ENCODE assay signal across 1 cellular context in the genomic region with DNA sequence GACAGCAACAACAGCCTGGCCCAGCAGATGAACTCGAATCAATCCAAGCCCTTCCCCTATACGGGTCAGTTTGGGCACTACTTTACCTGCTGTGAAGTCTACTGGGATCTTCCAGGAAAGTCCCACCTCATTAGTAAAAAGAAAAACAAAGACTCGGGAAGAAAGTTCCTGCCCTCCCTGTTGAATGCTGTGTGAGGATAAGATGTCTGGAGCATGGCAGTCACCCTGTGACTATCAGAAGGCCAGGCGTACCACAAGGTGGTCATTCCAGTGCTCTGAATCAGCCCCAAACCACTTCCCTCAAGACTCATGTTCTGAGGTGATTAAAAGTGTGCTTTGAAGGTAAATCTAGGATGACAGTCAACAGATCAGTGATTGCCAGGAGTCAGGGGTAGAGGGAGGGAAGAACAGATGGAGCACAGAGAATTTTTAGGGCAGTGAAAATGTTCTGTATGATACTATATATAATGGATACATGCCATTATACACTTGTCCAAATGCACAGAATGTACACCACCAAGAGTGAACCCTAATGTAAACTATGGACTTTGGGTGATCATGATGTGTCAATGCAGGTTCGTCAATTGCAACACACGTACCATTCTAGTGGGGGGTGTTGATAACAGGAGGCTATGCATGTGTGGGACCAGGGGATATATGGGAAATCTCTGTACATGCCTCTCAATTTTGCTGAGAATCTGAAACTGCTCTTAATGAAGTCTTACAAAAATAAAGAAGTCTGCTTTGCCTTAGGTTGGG.
A peak's percentile ranks its signal among the peaks of the same experiment; 100 is the strongest.
TF ChIP-seq lines count a peak whose summit lies in the region.

No MANE protein-coding gene starts in this region.

TF ChIP-seq in HepG2, 621 proteins besides CTCF, POLR2A, EP300 and RAD21 (continued from another document):
- TF ChIP-seq, protein P1, sequence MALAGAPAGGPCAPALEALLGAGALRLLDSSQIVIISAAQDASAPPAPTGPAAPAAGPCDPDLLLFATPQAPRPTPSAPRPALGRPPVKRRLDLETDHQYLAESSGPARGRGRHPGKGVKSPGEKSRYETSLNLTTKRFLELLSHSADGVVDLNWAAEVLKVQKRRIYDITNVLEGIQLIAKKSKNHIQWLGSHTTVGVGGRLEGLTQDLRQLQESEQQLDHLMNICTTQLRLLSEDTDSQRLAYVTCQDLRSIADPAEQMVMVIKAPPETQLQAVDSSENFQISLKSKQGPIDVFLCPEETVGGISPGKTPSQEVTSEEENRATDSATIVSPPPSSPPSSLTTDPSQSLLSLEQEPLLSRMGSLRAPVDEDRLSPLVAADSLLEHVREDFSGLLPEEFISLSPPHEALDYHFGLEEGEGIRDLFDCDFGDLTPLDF (CRISPR knock-in tag; IDR thresholded peaks at IDR 0.05), result no peak
- TF ChIP-seq, protein P2, sequence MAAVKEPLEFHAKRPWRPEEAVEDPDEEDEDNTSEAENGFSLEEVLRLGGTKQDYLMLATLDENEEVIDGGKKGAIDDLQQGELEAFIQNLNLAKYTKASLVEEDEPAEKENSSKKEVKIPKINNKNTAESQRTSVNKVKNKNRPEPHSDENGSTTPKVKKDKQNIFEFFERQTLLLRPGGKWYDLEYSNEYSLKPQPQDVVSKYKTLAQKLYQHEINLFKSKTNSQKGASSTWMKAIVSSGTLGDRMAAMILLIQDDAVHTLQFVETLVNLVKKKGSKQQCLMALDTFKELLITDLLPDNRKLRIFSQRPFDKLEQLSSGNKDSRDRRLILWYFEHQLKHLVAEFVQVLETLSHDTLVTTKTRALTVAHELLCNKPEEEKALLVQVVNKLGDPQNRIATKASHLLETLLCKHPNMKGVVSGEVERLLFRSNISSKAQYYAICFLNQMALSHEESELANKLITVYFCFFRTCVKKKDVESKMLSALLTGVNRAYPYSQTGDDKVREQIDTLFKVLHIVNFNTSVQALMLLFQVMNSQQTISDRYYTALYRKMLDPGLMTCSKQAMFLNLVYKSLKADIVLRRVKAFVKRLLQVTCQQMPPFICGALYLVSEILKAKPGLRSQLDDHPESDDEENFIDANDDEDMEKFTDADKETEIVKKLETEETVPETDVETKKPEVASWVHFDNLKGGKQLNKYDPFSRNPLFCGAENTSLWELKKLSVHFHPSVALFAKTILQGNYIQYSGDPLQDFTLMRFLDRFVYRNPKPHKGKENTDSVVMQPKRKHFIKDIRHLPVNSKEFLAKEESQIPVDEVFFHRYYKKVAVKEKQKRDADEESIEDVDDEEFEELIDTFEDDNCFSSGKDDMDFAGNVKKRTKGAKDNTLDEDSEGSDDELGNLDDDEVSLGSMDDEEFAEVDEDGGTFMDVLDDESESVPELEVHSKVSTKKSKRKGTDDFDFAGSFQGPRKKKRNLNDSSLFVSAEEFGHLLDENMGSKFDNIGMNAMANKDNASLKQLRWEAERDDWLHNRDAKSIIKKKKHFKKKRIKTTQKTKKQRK (IDR thresholded peaks at IDR 0.05; ENCODE audit: low read length), result no peak
- TF ChIP-seq, protein P3, sequence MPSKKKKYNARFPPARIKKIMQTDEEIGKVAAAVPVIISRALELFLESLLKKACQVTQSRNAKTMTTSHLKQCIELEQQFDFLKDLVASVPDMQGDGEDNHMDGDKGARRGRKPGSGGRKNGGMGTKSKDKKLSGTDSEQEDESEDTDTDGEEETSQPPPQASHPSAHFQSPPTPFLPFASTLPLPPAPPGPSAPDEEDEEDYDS (CRISPR knock-in tag; IDR thresholded peaks at IDR 0.05), result no peak
- TF ChIP-seq TBX3 (IDR thresholded peaks at IDR 0.05; ENCODE audit: borderline replicate concordance), result peak; percentile 44; the same call in 1 of the 2 replicates
- no peak for TF ChIP-seq ZEB1 (IDR thresholded peaks at IDR 0.05; ENCODE audit: insufficient replicate concordance, low read depth)
- no peak for TF ChIP-seq PHF8 (CRISPR knock-in tag; IDR thresholded peaks at IDR 0.05)
- no peak for TF ChIP-seq SSRP1 (CRISPR knock-in tag; IDR thresholded peaks at IDR 0.05)
- TF ChIP-seq, protein P4, sequence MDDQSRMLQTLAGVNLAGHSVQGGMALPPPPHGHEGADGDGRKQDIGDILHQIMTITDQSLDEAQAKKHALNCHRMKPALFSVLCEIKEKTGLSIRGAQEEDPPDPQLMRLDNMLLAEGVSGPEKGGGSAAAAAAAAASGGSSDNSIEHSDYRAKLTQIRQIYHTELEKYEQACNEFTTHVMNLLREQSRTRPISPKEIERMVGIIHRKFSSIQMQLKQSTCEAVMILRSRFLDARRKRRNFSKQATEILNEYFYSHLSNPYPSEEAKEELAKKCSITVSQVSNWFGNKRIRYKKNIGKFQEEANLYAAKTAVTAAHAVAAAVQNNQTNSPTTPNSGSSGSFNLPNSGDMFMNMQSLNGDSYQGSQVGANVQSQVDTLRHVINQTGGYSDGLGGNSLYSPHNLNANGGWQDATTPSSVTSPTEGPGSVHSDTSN (CRISPR knock-in tag; IDR thresholded peaks at IDR 0.05; ENCODE audit: borderline replicate concordance), result no peak
- no peak for TF ChIP-seq ZNF17 (CRISPR knock-in tag; IDR thresholded peaks at IDR 0.05)
- TF ChIP-seq, protein P5, sequence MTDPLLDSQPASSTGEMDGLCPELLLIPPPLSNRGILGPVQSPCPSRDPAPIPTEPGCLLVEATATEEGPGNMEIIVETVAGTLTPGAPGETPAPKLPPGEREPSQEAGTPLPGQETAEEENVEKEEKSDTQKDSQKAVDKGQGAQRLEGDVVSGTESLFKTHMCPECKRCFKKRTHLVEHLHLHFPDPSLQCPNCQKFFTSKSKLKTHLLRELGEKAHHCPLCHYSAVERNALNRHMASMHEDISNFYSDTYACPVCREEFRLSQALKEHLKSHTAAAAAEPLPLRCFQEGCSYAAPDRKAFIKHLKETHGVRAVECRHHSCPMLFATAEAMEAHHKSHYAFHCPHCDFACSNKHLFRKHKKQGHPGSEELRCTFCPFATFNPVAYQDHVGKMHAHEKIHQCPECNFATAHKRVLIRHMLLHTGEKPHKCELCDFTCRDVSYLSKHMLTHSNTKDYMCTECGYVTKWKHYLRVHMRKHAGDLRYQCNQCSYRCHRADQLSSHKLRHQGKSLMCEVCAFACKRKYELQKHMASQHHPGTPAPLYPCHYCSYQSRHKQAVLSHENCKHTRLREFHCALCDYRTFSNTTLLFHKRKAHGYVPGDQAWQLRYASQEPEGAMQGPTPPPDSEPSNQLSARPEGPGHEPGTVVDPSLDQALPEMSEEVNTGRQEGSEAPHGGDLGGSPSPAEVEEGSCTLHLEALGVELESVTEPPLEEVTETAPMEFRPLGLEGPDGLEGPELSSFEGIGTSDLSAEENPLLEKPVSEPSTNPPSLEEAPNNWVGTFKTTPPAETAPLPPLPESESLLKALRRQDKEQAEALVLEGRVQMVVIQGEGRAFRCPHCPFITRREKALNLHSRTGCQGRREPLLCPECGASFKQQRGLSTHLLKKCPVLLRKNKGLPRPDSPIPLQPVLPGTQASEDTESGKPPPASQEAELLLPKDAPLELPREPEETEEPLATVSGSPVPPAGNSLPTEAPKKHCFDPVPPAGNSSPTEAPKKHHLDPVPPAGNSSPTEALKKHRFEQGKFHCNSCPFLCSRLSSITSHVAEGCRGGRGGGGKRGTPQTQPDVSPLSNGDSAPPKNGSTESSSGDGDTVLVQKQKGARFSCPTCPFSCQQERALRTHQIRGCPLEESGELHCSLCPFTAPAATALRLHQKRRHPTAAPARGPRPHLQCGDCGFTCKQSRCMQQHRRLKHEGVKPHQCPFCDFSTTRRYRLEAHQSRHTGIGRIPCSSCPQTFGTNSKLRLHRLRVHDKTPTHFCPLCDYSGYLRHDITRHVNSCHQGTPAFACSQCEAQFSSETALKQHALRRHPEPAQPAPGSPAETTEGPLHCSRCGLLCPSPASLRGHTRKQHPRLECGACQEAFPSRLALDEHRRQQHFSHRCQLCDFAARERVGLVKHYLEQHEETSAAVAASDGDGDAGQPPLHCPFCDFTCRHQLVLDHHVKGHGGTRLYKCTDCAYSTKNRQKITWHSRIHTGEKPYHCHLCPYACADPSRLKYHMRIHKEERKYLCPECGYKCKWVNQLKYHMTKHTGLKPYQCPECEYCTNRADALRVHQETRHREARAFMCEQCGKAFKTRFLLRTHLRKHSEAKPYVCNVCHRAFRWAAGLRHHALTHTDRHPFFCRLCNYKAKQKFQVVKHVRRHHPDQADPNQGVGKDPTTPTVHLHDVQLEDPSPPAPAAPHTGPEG (CRISPR knock-in tag; IDR thresholded peaks at IDR 0.05), result no peak
- no peak for TF ChIP-seq ZNF263 (CRISPR knock-in tag; IDR thresholded peaks at IDR 0.05)
- TF ChIP-seq MTF1 (CRISPR knock-in tag; IDR thresholded peaks at IDR 0.05), result no peak
- TF ChIP-seq ZFY (CRISPR knock-in tag; IDR thresholded peaks at IDR 0.05), result no peak
- no peak for TF ChIP-seq PITX1 (CRISPR knock-in tag; IDR thresholded peaks at IDR 0.05)
- no peak for TF ChIP-seq MEIS2 (CRISPR knock-in tag; IDR thresholded peaks at IDR 0.05)
- no peak for TF ChIP-seq ZNF230 (CRISPR knock-in tag; IDR thresholded peaks at IDR 0.05)
- TF ChIP-seq THYN1 (CRISPR knock-in tag; IDR thresholded peaks at IDR 0.05; ENCODE audit: borderline replicate concordance, low read depth), result no peak
- TF ChIP-seq FOXK1 (CRISPR knock-in tag; IDR thresholded peaks at IDR 0.05; ENCODE audit: borderline replicate concordance, low read depth), result no peak
- TF ChIP-seq, protein P6, sequence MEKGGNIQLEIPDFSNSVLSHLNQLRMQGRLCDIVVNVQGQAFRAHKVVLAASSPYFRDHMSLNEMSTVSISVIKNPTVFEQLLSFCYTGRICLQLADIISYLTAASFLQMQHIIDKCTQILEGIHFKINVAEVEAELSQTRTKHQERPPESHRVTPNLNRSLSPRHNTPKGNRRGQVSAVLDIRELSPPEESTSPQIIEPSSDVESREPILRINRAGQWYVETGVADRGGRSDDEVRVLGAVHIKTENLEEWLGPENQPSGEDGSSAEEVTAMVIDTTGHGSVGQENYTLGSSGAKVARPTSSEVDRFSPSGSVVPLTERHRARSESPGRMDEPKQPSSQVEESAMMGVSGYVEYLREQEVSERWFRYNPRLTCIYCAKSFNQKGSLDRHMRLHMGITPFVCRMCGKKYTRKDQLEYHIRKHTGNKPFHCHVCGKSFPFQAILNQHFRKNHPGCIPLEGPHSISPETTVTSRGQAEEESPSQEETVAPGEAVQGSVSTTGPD (CRISPR knock-in tag; IDR thresholded peaks at IDR 0.05), result no peak
- TF ChIP-seq THAP11 (CRISPR knock-in tag; IDR thresholded peaks at IDR 0.05), result no peak
- TF ChIP-seq, protein P7, sequence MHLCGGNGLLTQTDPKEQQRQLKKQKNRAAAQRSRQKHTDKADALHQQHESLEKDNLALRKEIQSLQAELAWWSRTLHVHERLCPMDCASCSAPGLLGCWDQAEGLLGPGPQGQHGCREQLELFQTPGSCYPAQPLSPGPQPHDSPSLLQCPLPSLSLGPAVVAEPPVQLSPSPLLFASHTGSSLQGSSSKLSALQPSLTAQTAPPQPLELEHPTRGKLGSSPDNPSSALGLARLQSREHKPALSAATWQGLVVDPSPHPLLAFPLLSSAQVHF (CRISPR knock-in tag; IDR thresholded peaks at IDR 0.05), result no peak
- TF ChIP-seq IRF2 (CRISPR knock-in tag; IDR thresholded peaks at IDR 0.05), result no peak
- TF ChIP-seq ARNTL (CRISPR knock-in tag; IDR thresholded peaks at IDR 0.05), result no peak
- no peak for TF ChIP-seq ZNF317 (CRISPR knock-in tag; IDR thresholded peaks at IDR 0.05)
- TF ChIP-seq ZNF572 (CRISPR knock-in tag; IDR thresholded peaks at IDR 0.05), result 0 out of 2 replicates have a peak, but pooled peaks have one; percentile 61
- no peak for TF ChIP-seq ZNF891 (CRISPR knock-in tag; IDR thresholded peaks at IDR 0.05)
- TF ChIP-seq NONO (IDR thresholded peaks at IDR 0.05), result no peak
- TF ChIP-seq NONO (CRISPR knock-in tag; conservative IDR thresholded peaks at IDR 0.05), result peak; percentile 53; the same call in 1 of the 2 replicates
- TF ChIP-seq STAG1 (CRISPR knock-in tag; IDR thresholded peaks at IDR 0.05), result no peak
- TF ChIP-seq ZNF501 (CRISPR knock-in tag; IDR thresholded peaks at IDR 0.05), result no peak; the same call in 1 of the 2 replicates
- TF ChIP-seq, protein P8, sequence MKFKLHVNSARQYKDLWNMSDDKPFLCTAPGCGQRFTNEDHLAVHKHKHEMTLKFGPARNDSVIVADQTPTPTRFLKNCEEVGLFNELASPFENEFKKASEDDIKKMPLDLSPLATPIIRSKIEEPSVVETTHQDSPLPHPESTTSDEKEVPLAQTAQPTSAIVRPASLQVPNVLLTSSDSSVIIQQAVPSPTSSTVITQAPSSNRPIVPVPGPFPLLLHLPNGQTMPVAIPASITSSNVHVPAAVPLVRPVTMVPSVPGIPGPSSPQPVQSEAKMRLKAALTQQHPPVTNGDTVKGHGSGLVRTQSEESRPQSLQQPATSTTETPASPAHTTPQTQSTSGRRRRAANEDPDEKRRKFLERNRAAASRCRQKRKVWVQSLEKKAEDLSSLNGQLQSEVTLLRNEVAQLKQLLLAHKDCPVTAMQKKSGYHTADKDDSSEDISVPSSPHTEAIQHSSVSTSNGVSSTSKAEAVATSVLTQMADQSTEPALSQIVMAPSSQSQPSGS (CRISPR knock-in tag; IDR thresholded peaks at IDR 0.05), result no peak
- no peak for TF ChIP-seq YEATS4 (CRISPR knock-in tag; IDR thresholded peaks at IDR 0.05; ENCODE audit: borderline replicate concordance)
- no peak for TF ChIP-seq SMAD9 (CRISPR knock-in tag; IDR thresholded peaks at IDR 0.05)
- TF ChIP-seq NCOR1 (IDR thresholded peaks at IDR 0.05; ENCODE audit: borderline replicate concordance, low read length), result peak; percentile 86
- no peak for TF ChIP-seq ZNF333 (CRISPR knock-in tag; IDR thresholded peaks at IDR 0.05; ENCODE audit: borderline replicate concordance)
